31 cellular contexts compared by ENCODE assay signal in genomic region chr11:124756033-124756752, GRCh38. TPM values are rescaled to one million over a fixed set of nuclear protein-coding genes. Genes with fewer than 3 reads are reported as not detected.
"Had no signal": no experiment of that assay in that cellular context is flagged by ENCODE, and none has a peak within 500 bp of the region (broad histone marks: within the 10 kb centered on the region; RNA-seq: fewer than 3 reads in every experiment).

No MANE protein-coding gene starts in this region.

- H3K9ac ChIP-seq: neural progenitor cell had no signal

- H2AFZ ChIP-seq: neural progenitor cell had no signal

- FAIRE-seq: endometrium, kidney had no signal

- H3K9me3 ChIP-seq: ascending aorta, gastrocnemius medialis, lower lobe of right lung, right lobe of liver, thoracic aorta had no signal

- H3K9me3 Mint-ChIP-seq: activated T-cell treated with anti-CD3 and anti-CD28 coated beads, Interleukin-2, amount 50 U/mL, for 72 hours; naive thymus-derived CD8-positive, alpha-beta T cell; neural progenitor cell; stimulated activated naive CD8-positive, alpha-beta T cell treated with anti-CD3 and anti-CD28 coated beads, Interleukin-15, Interleukin-2, amounts not matched to agents 100 ng/mL and 50 ng/mL, for 24 hours had no signal

- H3K36me3 Mint-ChIP-seq: activated CD8-positive, alpha-beta memory T cell treated with anti-CD3 and anti-CD28 coated beads, Interleukin-2, amount 10 ng/mL, durations not matched to agents 7 days and 5 days; activated naive CD8-positive, alpha-beta T cell; brain; neural progenitor cell had no signal

- H3K27ac Mint-ChIP-seq: activated CD8-positive, alpha-beta memory T cell treated with anti-CD3 and anti-CD28 coated beads, Interleukin-2, amount 10 ng/mL, durations not matched to agents 7 days and 5 days; activated CD8-positive, alpha-beta T cell treated with anti-CD3 and anti-CD28 coated beads, Interleukin-2, amount 10 ng/mL, durations not matched to agents 7 days and 5 days; activated naive CD8-positive, alpha-beta T cell; activated T-cell treated with anti-CD3 and anti-CD28 coated beads, Interleukin-2, amount 50 U/mL, for 72 hours; brain; naive thymus-derived CD8-positive, alpha-beta T cell; neural progenitor cell; stimulated activated naive CD8-positive, alpha-beta T cell treated with anti-CD3 and anti-CD28 coated beads, Interleukin-15, Interleukin-2, amounts not matched to agents 100 ng/mL and 50 ng/mL, for 24 hours; T-helper 17 cell had no signal

- DNase-seq: activated CD4-positive, alpha-beta T cell treated with anti-CD3 and anti-CD28 coated beads for 1 hour; activated CD8-positive, alpha-beta memory T cell treated with anti-CD3 and anti-CD28 coated beads, Interleukin-2, amount 10 ng/mL, durations not matched to agents 7 days and 5 days; activated CD8-positive, alpha-beta T cell treated with anti-CD3 and anti-CD28 coated beads, Interleukin-2, amount 10 ng/mL, durations not matched to agents 7 days and 5 days; activated naive CD4-positive, alpha-beta T cell treated with Interleukin-2 at 50 U/mL for 16 hours; activated T-cell treated with anti-CD3 and anti-CD28 coated beads, Interleukin-2, amount 50 U/mL, for 72 hours; caudate nucleus; dermis blood vessel endothelial cell; effector CD4-positive, alpha-beta T cell; erythroblast; gastrocnemius medialis; glutamatergic neuron; kidney; left colon; lower lobe of right lung; mesenchymal stem cell; naive thymus-derived CD8-positive, alpha-beta T cell; posterior cingulate gyrus; right lobe of liver; stimulated activated CD4-positive, alpha-beta T cell treated with anti-CD3 and anti-CD28 coated beads, Interleukin-2, amount 100 ng/mL, for 48 hours; T-helper 17 cell; T1000 had no signal

- H3K4me3 ChIP-seq: ascending aorta, gastrocnemius medialis, lower lobe of right lung, neural progenitor cell, right lobe of liver, thoracic aorta had no signal

- H3K27ac ChIP-seq: ascending aorta, lower lobe of right lung, neural progenitor cell, right lobe of liver, thoracic aorta had no signal

- H3K36me3 ChIP-seq: neural progenitor cell, right lobe of liver, thoracic aorta had no signal

- H3K4me2 ChIP-seq: neural progenitor cell had no signal

- H3K4me3 Mint-ChIP-seq: activated CD8-positive, alpha-beta memory T cell treated with anti-CD3 and anti-CD28 coated beads, Interleukin-2, amount 10 ng/mL, durations not matched to agents 7 days and 5 days; activated CD8-positive, alpha-beta T cell treated with anti-CD3 and anti-CD28 coated beads, Interleukin-2, amount 10 ng/mL, durations not matched to agents 7 days and 5 days; activated naive CD8-positive, alpha-beta T cell; brain; neural progenitor cell; stimulated activated naive CD8-positive, alpha-beta T cell treated with anti-CD3 and anti-CD28 coated beads, Interleukin-15, Interleukin-2, amounts not matched to agents 100 ng/mL and 50 ng/mL, for 24 hours; T-helper 17 cell had no signal

- ATAC-seq: activated CD8-positive, alpha-beta memory T cell treated with anti-CD3 and anti-CD28 coated beads, Interleukin-2, amount 10 ng/mL, durations not matched to agents 7 days and 5 days; activated CD8-positive, alpha-beta T cell treated with anti-CD3 and anti-CD28 coated beads, Interleukin-2, amount 10 ng/mL, durations not matched to agents 7 days and 5 days; activated T-cell treated with anti-CD3 and anti-CD28 coated beads, Interleukin-2, amount 50 U/mL, for 72 hours; gastrocnemius medialis; left colon; lower lobe of right lung; naive thymus-derived CD8-positive, alpha-beta T cell; right lobe of liver; T-helper 17 cell had no signal

- H3K27me3 ChIP-seq: ascending aorta had no signal

RNA-seq across cellular contexts. Expression of gene VSIG2, which starts 4.1 kb away (rescaled TPM):
- total RNA-seq: activated CD8-positive, alpha-beta memory T cell treated with anti-CD3 and anti-CD28 coated beads, Interleukin-2, amount 10 ng/mL, durations not matched to agents 7 days and 5 days; activated CD8-positive, alpha-beta T cell treated with anti-CD3 and anti-CD28 coated beads, Interleukin-2, amount 10 ng/mL, durations not matched to agents 7 days and 5 days; ascending aorta; chondrocyte; skeletal muscle tissue; subcutaneous adipose tissue had no signal

RNA-seq across cellular contexts. Expression of gene NRGN, which starts 16.5 kb away (rescaled TPM):
- total RNA-seq: skeletal muscle tissue had no signal
